15 cellular contexts compared by ENCODE assay signal in the genomic region with DNA sequence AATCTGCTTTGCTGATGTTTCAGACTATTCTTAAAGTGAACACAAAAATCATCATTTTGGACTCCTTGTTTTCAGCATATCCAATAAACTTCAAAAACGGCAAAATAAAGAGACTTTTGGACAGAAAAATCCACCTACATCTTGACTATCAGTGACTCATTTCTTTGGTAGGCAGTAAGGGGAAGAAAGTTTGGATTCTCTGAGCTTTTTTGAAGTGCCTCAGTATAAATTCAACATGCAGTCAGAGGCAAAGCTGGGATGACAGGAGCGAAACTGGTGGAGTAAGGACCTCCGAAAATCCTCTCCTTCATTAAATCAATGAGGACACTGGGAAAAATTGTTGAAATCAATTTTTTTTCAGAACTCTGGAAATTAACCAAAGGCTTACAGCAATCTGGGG. TPM values are rescaled to one million over a fixed set of nuclear protein-coding genes. Genes with fewer than 3 reads are reported as not detected.
DNase-seq lines count a peak whose midpoint lies in the region; ATAC-seq, FAIRE-seq and TF ChIP-seq lines count a peak whose summit lies in the region.
"Had no signal": no experiment of that assay in that cellular context is flagged by ENCODE, and none has a peak within 500 bp of the region (broad histone marks: within the 10 kb centered on the region; RNA-seq: fewer than 3 reads in every experiment).

No MANE protein-coding gene starts in this region.

- no peak overlapping the region for H3K23ac ChIP-seq in mesenchymal stem cell (ENCODE audit: low read length in 2 of 2)

- no peaks in the 10 kb centered on the region for H3K9me3 Mint-ChIP-seq in activated CD4-positive, alpha-beta T cell treated with anti-CD3 and anti-CD28 coated beads, Interleukin-2, amount 10 ng/mL, durations not matched to agents 24 days and 14 days
- H3K9me3 Mint-ChIP-seq in astrocyte (ENCODE audit: unreplicated experiment) = no peaks in the 10 kb centered on the region
- H3K9me3 Mint-ChIP-seq: CD4-positive, CD25-positive, alpha-beta regulatory T cell had no signal

- H2AFZ ChIP-seq in astrocyte (ENCODE audit: low read depth, low read length) = no peak overlapping the region
- no peak overlapping the region for H2AFZ ChIP-seq in mesenchymal stem cell (ENCODE audit: low read depth, low read length)

- no peak overlapping the region for H3K27ac Mint-ChIP-seq in activated CD4-positive, alpha-beta T cell treated with anti-CD3 and anti-CD28 coated beads, Interleukin-2, amount 10 ng/mL, durations not matched to agents 24 days and 14 days
- H3K27ac Mint-ChIP-seq in astrocyte (ENCODE audit: unreplicated experiment) = no peak overlapping the region
- H3K27ac Mint-ChIP-seq: CD4-positive, CD25-positive, alpha-beta regulatory T cell; IgD-negative memory B cell had no signal

- TF ChIP-seq POLR2A in H54 (IDR thresholded peaks at IDR 0.05; ENCODE audit: low read depth, low read length) = no peak

- H3K4me2 ChIP-seq in astrocyte (ENCODE audit: low read length) (peak overlapping the region; percentile 17), mesenchymal stem cell (ENCODE audit: low read length, poor library complexity, severe bottlenecking) (no peak overlapping the region)
- H3K4me2 ChIP-seq: BLaER1 treated with 17β-estradiol and CSF1 and Interleukin-3, amounts not matched to agents 10 nM and 100 nM had no signal

- intact Hi-C loops in activated CD4-positive, alpha-beta T cell treated with anti-CD3 and anti-CD28 coated beads, Interleukin-2, amount 10 ng/mL, durations not matched to agents 24 days and 14 days (cut with micrococcal nuclease) = no loop called here
- intact Hi-C loops in left lung (cut with DNase I) = no loop called here

- H2AK5ac ChIP-seq in mesenchymal stem cell (ENCODE audit: low read length, severe bottlenecking) = no peak overlapping the region

- H3K27me3 Mint-ChIP-seq in activated CD4-positive, alpha-beta T cell treated with anti-CD3 and anti-CD28 coated beads, Interleukin-2, amount 10 ng/mL, durations not matched to agents 24 days and 14 days = peaks cover 10% of the 10 kb centered on the region
- peaks cover 4% of the 10 kb centered on the region for H3K27me3 Mint-ChIP-seq in astrocyte (ENCODE audit: low read depth, unreplicated experiment)

- TF ChIP-seq CTCF in astrocyte (IDR thresholded peaks at IDR 0.05; ENCODE audit: insufficient read depth, low read depth, low read length) = no peak
- TF ChIP-seq CTCF in left lung (IDR thresholded peaks at IDR 0.05) = no peak

- H4K91ac ChIP-seq in mesenchymal stem cell (ENCODE audit: low read length) = no peak overlapping the region

- H3K4me3 Mint-ChIP-seq in activated CD4-positive, alpha-beta T cell treated with anti-CD3 and anti-CD28 coated beads, Interleukin-2, amount 10 ng/mL, durations not matched to agents 24 days and 14 days = no peak overlapping the region
- H3K4me3 Mint-ChIP-seq in astrocyte (ENCODE audit: unreplicated experiment) = no peak overlapping the region
- H3K4me3 Mint-ChIP-seq: CD4-positive, CD25-positive, alpha-beta regulatory T cell; IgD-negative memory B cell had no signal

- H3K4me1 Mint-ChIP-seq in activated CD4-positive, alpha-beta T cell treated with anti-CD3 and anti-CD28 coated beads, Interleukin-2, amount 10 ng/mL, durations not matched to agents 24 days and 14 days = no peaks in the 10 kb centered on the region
- peaks cover 13% of the 10 kb centered on the region for H3K4me1 Mint-ChIP-seq in astrocyte (ENCODE audit: low read depth, unreplicated experiment)
- H3K4me1 Mint-ChIP-seq: CD4-positive, CD25-positive, alpha-beta regulatory T cell; IgD-negative memory B cell had no signal

- H3K4ac ChIP-seq in mesenchymal stem cell (ENCODE audit: low read depth in 1 of 2, low read length in 2 of 2) = no peak overlapping the region

- 100% methylated on average over 1 of the region's 3 CpGs for WGBS in mesenchymal stem cell

- H3K9ac ChIP-seq in astrocyte (ENCODE audit: low read length) = no peak overlapping the region
- H3K9ac ChIP-seq in mesenchymal stem cell (ENCODE audit: low read length) = peak overlapping the region; percentile 4
- H3K9ac ChIP-seq: BLaER1 treated with 17β-estradiol and CSF1 and Interleukin-3, amounts not matched to agents 10 nM and 100 nM had no signal

- no peak overlapping the region for H2BK15ac ChIP-seq in mesenchymal stem cell (ENCODE audit: low read depth, poor library complexity, severe bottlenecking)

- peak overlapping the region; percentile 16 for H3K27ac ChIP-seq in astrocyte (ENCODE audit: low read depth, low read length)
- no peak overlapping the region for H3K27ac ChIP-seq in mesenchymal stem cell (ENCODE audit: low read length, poor library complexity, severe bottlenecking)
- no peak overlapping the region for H3K27ac ChIP-seq in left lung
- H3K27ac ChIP-seq: BLaER1 treated with 17β-estradiol and CSF1 and Interleukin-3, amounts not matched to agents 10 nM and 100 nM had no signal

- no peaks in the 10 kb centered on the region for H3K79me1 ChIP-seq in mesenchymal stem cell (replicated peaks; ENCODE audit: low read length, poor library complexity, severe bottlenecking)

- no peak overlapping the region for H3K18ac ChIP-seq in mesenchymal stem cell (ENCODE audit: low read depth in 1 of 2, low read length in 2 of 2)

- no peaks in the 10 kb centered on the region for H4K20me1 ChIP-seq in astrocyte (ENCODE audit: insufficient read depth, low read length)
- H4K20me1 ChIP-seq: BLaER1 treated with 17β-estradiol and CSF1 and Interleukin-3, amounts not matched to agents 10 nM and 100 nM had no signal

- ATAC-seq in left lung = no peak
- ATAC-seq: GM12878 had no signal

- no peak overlapping the region for H2BK12ac ChIP-seq in mesenchymal stem cell (ENCODE audit: low read length in 2 of 2)

- no peak overlapping the region for H2BK120ac ChIP-seq in mesenchymal stem cell (ENCODE audit: low read depth, low read length)

- H2BK5ac ChIP-seq in mesenchymal stem cell (ENCODE audit: low read depth, low read length, poor library complexity, severe bottlenecking) = no peak overlapping the region

- H4K8ac ChIP-seq in mesenchymal stem cell (ENCODE audit: low read length) = no peak overlapping the region

- no peaks in the 10 kb centered on the region for H3K36me3 Mint-ChIP-seq in activated CD4-positive, alpha-beta T cell treated with anti-CD3 and anti-CD28 coated beads, Interleukin-2, amount 10 ng/mL, durations not matched to agents 24 days and 14 days (ENCODE audit: low read depth)
- H3K36me3 Mint-ChIP-seq in astrocyte (ENCODE audit: low read depth, unreplicated experiment) = no peaks in the 10 kb centered on the region

- H3K27me3 ChIP-seq in astrocyte (ENCODE audit: insufficient read depth, low read length) (no peaks in the 10 kb centered on the region), mesenchymal stem cell (ENCODE audit: control insufficient read depth in 1 of 2, insufficient read depth in 1 of 2, low read length in 2 of 2) (no peaks in the 10 kb centered on the region), left lung (no peaks in the 10 kb centered on the region)
- H3K27me3 ChIP-seq: BLaER1 treated with 17β-estradiol and CSF1 and Interleukin-3, amounts not matched to agents 10 nM and 100 nM had no signal

- H3K79me2 ChIP-seq in astrocyte (ENCODE audit: insufficient read depth, low read length) = no peaks in the 10 kb centered on the region

- H3K4me3 ChIP-seq in astrocyte (ENCODE audit: insufficient read depth, low read depth, low read length) (no peak overlapping the region), mesenchymal stem cell (ENCODE audit: insufficient read depth in 1 of 2, low read depth in 1 of 2, low read length in 2 of 2) (no peak overlapping the region), left lung (no peak overlapping the region)
- H3K4me3 ChIP-seq: BLaER1 treated with 17β-estradiol and CSF1 and Interleukin-3, amounts not matched to agents 10 nM and 100 nM; GM12878 had no signal

- DNase-seq in activated CD4-positive, alpha-beta T cell treated with anti-CD3 and anti-CD28 coated beads, Interleukin-2, amount 10 ng/mL, durations not matched to agents 24 days and 14 days = peak; percentile 25
- DNase-seq in activated CD4-positive, alpha-beta T cell treated with anti-CD3 and anti-CD28 coated beads for 48 hours = no peak
- peak; percentile 43 for DNase-seq in astrocyte (ENCODE audit: low read depth)
- DNase-seq in mesenchymal stem cell = no peak
- no peak for DNase-seq in central memory CD4-positive, alpha-beta T cell
- no peak for DNase-seq in left lung
- no peak for DNase-seq in H54 (ENCODE audit: insufficient read length, low spot score)
- DNase-seq: 8988T; CD4-positive, CD25-positive, alpha-beta regulatory T cell; DMS53; H7 had no signal

- FAIRE-seq in astrocyte (lab: Jason Lieb, UNC) (no peak), H54 (lab: Jason Lieb, UNC) (no peak)
- FAIRE-seq: GM12878, GM18507 had no signal

- no peak overlapping the region for H3K14ac ChIP-seq in mesenchymal stem cell (ENCODE audit: low read length in 2 of 2)

- H3K9me3 ChIP-seq in astrocyte (ENCODE audit: insufficient read depth, low read depth, low read length) (no peaks in the 10 kb centered on the region), mesenchymal stem cell (ENCODE audit: control insufficient read depth, low read length) (no peaks in the 10 kb centered on the region), left lung (no peaks in the 10 kb centered on the region)
- H3K9me3 ChIP-seq: BLaER1 treated with 17β-estradiol and CSF1 and Interleukin-3, amounts not matched to agents 10 nM and 100 nM had no signal

- H3K4me1 ChIP-seq in astrocyte (ENCODE audit: insufficient read depth, low read length) (peaks cover 6% of the 10 kb centered on the region), mesenchymal stem cell (ENCODE audit: control insufficient read depth, insufficient read depth, low read depth, low read length) (no peaks in the 10 kb centered on the region), left lung (no peaks in the 10 kb centered on the region)

- H3K36me3 ChIP-seq in astrocyte (ENCODE audit: insufficient read depth, low read length) (no peaks in the 10 kb centered on the region), mesenchymal stem cell (ENCODE audit: control insufficient read depth in 1 of 2, insufficient read depth in 2 of 2, low read depth in 1 of 2, low read length in 2 of 2) (no peaks in the 10 kb centered on the region), left lung (no peaks in the 10 kb centered on the region)
- H3K36me3 ChIP-seq: BLaER1 treated with 17β-estradiol and CSF1 and Interleukin-3, amounts not matched to agents 10 nM and 100 nM had no signal

RNA-seq across cellular contexts. Expression of gene EFCAB6, which starts 29.7 kb away (rescaled TPM):
- total RNA-seq in activated CD4-positive, alpha-beta T cell treated with anti-CD3 and anti-CD28 coated beads, Interleukin-2, amount 10 ng/mL, durations not matched to agents 24 days and 14 days = 0.23 TPM in 1 of 2 replicates, not detected in the other
- total RNA-seq in astrocyte (1.2 and 1.6 TPM in 2 replicates), left lung (1 to 10 TPM; 2.0 to 3.2 TPM)
- 0.51 TPM for polyA plus RNA-seq in mesenchymal stem cell (2013, experiment 1 of 2)
- polyA plus RNA-seq in mesenchymal stem cell (2013, experiment 2 of 2) = 0.29 TPM
- total RNA-seq: CD4-positive, CD25-positive, alpha-beta regulatory T cell had no signal
- polyA plus RNA-seq: IgD-negative memory B cell had no signal

Comparison
In these comparisons a context has a peak if more than half of its experiments do, and no peak if none do; other contexts are left out.
1. DNase-seq: peak in activated CD4-positive, alpha-beta T cell treated with anti-CD3 and anti-CD28 coated beads, Interleukin-2, amount 10 ng/mL, durations not matched to agents 24 days and 14 days (single experiment) and astrocyte (single experiment); none in activated CD4-positive, alpha-beta T cell treated with anti-CD3 and anti-CD28 coated beads for 48 hours (single experiment), mesenchymal stem cell (single experiment), central memory CD4-positive, alpha-beta T cell (single experiment), left lung (0 of 2) and H54 (single experiment).